8 cellular contexts compared by ENCODE assay signal in genomic region chr3:97971679-97972567, GRCh38. TPM values are rescaled to one million over a fixed set of nuclear protein-coding genes. Genes with fewer than 3 reads are reported as not detected.
DNase-seq lines count a peak whose midpoint lies in the region; ATAC-seq, FAIRE-seq and TF ChIP-seq lines count a peak whose summit lies in the region.

Gene RIOX2, minus strand, starts transcription at chr3:97972431. Its CDS starts 4,838 bp downstream, at chr3:97967593.

- H3K4me3 Mint-ChIP-seq in activated T-helper 1 cell treated with anti-CD3 and anti-CD28 coated beads, Interleukin-12 subunit alpha, Interleukin-12 subunit beta, Interleukin-2, Interleukin-4 antibody, amounts not matched to agents 30 ng/mL and 10 ng/mL and 1 ng/mL, durations not matched to agents 14 hours and 24 hours and 36 hours: peak within 1 kb of the TSS; percentile 97
- H3K4me3 Mint-ChIP-seq in nephron: peak within 1 kb of the TSS; percentile 91 to 96 (median 93)
- H3K4me3 Mint-ChIP-seq in stimulated activated naive CD8-positive, alpha-beta T cell treated with anti-CD3 and anti-CD28 coated beads, Interleukin-15, amount 100 ng/mL, for 72 hours: peak within 1 kb of the TSS; percentile 81 to 94

- peak; percentile 57 for DNase-seq in DMS 273 treated with DMSO at 0.1 percent for 48 hours (lab: John Stamatoyannopoulos, UW)
- DNase-seq in HTR-8/SVneo (ENCODE audit: insufficient read length, low spot score): peak; percentile 61
- DNase-seq in RCC 7860 (ENCODE audit: low spot score): peak; percentile 41
- peak; percentile 77 for DNase-seq in activated T-helper 1 cell treated with anti-CD3 and anti-CD28 coated beads, Interleukin-12 subunit alpha, Interleukin-12 subunit beta, Interleukin-2, Interleukin-4 antibody, amounts not matched to agents 30 ng/mL and 10 ng/mL and 1 ng/mL, durations not matched to agents 14 hours and 24 hours and 36 hours (ENCODE audit: low spot score)
- peak; percentile 51 for DNase-seq in fibroblast of peridontal ligament (ENCODE audit: extremely low read depth)
- peak; percentile 72 to 83 for DNase-seq in stimulated activated naive CD8-positive, alpha-beta T cell treated with anti-CD3 and anti-CD28 coated beads, Interleukin-15, amount 100 ng/mL, for 72 hours

- H3K27ac Mint-ChIP-seq in activated T-helper 1 cell treated with anti-CD3 and anti-CD28 coated beads, Interleukin-12 subunit alpha, Interleukin-12 subunit beta, Interleukin-2, Interleukin-4 antibody, amounts not matched to agents 30 ng/mL and 10 ng/mL and 1 ng/mL, durations not matched to agents 14 hours and 24 hours and 36 hours: peak within 1 kb of the TSS; percentile 99
- peak within 1 kb of the TSS; percentile 69 to 89 (median 76) for H3K27ac Mint-ChIP-seq in nephron
- peak within 1 kb of the TSS; percentile 98 for H3K27ac Mint-ChIP-seq in stimulated activated naive CD8-positive, alpha-beta T cell treated with anti-CD3 and anti-CD28 coated beads, Interleukin-15, amount 100 ng/mL, for 72 hours

- intact Hi-C loops in activated T-helper 1 cell treated with anti-CD3 and anti-CD28 coated beads, Interleukin-12 subunit alpha, Interleukin-12 subunit beta, Interleukin-2, Interleukin-4 antibody, amounts not matched to agents 30 ng/mL and 10 ng/mL and 1 ng/mL, durations not matched to agents 14 hours and 24 hours and 36 hours (cut with micrococcal nuclease): loop anchor here (1.0 to 5.0 kb wide), 7 partner anchors 9 to 208 kb away; partner anchors contain the start of genes ARL6 and CRYBG3

- peaks cover 92% of the 10 kb centered on the region for H3K4me1 Mint-ChIP-seq in activated T-helper 1 cell treated with anti-CD3 and anti-CD28 coated beads, Interleukin-12 subunit alpha, Interleukin-12 subunit beta, Interleukin-2, Interleukin-4 antibody, amounts not matched to agents 30 ng/mL and 10 ng/mL and 1 ng/mL, durations not matched to agents 14 hours and 24 hours and 36 hours (ENCODE audit: low read depth)
- peaks cover 42% of the 10 kb centered on the region for H3K4me1 Mint-ChIP-seq in nephron
- peaks cover 69% of the 10 kb centered on the region for H3K4me1 Mint-ChIP-seq in stimulated activated naive CD8-positive, alpha-beta T cell treated with anti-CD3 and anti-CD28 coated beads, Interleukin-15, amount 100 ng/mL, for 72 hours

- peaks cover 30% of the 10 kb centered on the region for H3K36me3 Mint-ChIP-seq in activated T-helper 1 cell treated with anti-CD3 and anti-CD28 coated beads, Interleukin-12 subunit alpha, Interleukin-12 subunit beta, Interleukin-2, Interleukin-4 antibody, amounts not matched to agents 30 ng/mL and 10 ng/mL and 1 ng/mL, durations not matched to agents 14 hours and 24 hours and 36 hours (ENCODE audit: low read depth)
- peaks cover 7% of the 10 kb centered on the region for H3K36me3 Mint-ChIP-seq in nephron (ENCODE audit: low read depth)

- peaks cover 5% of the 10 kb centered on the region for H3K9me3 Mint-ChIP-seq in activated T-helper 1 cell treated with anti-CD3 and anti-CD28 coated beads, Interleukin-12 subunit alpha, Interleukin-12 subunit beta, Interleukin-2, Interleukin-4 antibody, amounts not matched to agents 30 ng/mL and 10 ng/mL and 1 ng/mL, durations not matched to agents 14 hours and 24 hours and 36 hours
- H3K9me3 Mint-ChIP-seq in nephron: no peaks in the 10 kb centered on the region
- H3K9me3 Mint-ChIP-seq in stimulated activated naive CD8-positive, alpha-beta T cell treated with anti-CD3 and anti-CD28 coated beads, Interleukin-15, amount 100 ng/mL, for 72 hours: no peaks in the 10 kb centered on the region

- peak; percentile 31 for FAIRE-seq in HTR-8/SVneo (lab: Jason Lieb, UNC)
- FAIRE-seq in RCC 7860 (lab: Jason Lieb, UNC): no peak

- no peak for TF ChIP-seq CTCF in nephron (IDR thresholded peaks at IDR 0.05; ENCODE audit: unreplicated experiment in 3 of 3)

- no peaks in the 10 kb centered on the region for H3K27me3 Mint-ChIP-seq in activated T-helper 1 cell treated with anti-CD3 and anti-CD28 coated beads, Interleukin-12 subunit alpha, Interleukin-12 subunit beta, Interleukin-2, Interleukin-4 antibody, amounts not matched to agents 30 ng/mL and 10 ng/mL and 1 ng/mL, durations not matched to agents 14 hours and 24 hours and 36 hours (ENCODE audit: insufficient read depth)
- peaks cover 5% of the 10 kb centered on the region for H3K27me3 Mint-ChIP-seq in nephron (ENCODE audit: low read depth)
- no peaks in the 10 kb centered on the region for H3K27me3 Mint-ChIP-seq in stimulated activated naive CD8-positive, alpha-beta T cell treated with anti-CD3 and anti-CD28 coated beads, Interleukin-15, amount 100 ng/mL, for 72 hours

- ATAC-seq in GM21367 (IDR thresholded peaks at IDR 0.05; ENCODE audit: unreplicated experiment): peak; percentile 88
- peak; percentile 94 for ATAC-seq in stimulated activated naive CD8-positive, alpha-beta T cell treated with anti-CD3 and anti-CD28 coated beads, Interleukin-15, amount 100 ng/mL, for 72 hours

RNA-seq across cellular contexts. Expression of gene RIOX2, which starts in this region (rescaled TPM):
- total RNA-seq in activated T-helper 1 cell treated with anti-CD3 and anti-CD28 coated beads, Interleukin-12 subunit alpha, Interleukin-12 subunit beta, Interleukin-2, Interleukin-4 antibody, amounts not matched to agents 30 ng/mL and 10 ng/mL and 1 ng/mL, durations not matched to agents 14 hours and 24 hours and 36 hours: 85.4 and 90.9 TPM in 2 replicates

Comparison
In these comparisons a context has a peak if more than half of its experiments do, and no peak if none do; other contexts are left out.
1. Peak in every context shown above with its lines: DNase-seq and ATAC-seq.